10 cellular contexts compared by ENCODE assay signal in the genomic region with DNA sequence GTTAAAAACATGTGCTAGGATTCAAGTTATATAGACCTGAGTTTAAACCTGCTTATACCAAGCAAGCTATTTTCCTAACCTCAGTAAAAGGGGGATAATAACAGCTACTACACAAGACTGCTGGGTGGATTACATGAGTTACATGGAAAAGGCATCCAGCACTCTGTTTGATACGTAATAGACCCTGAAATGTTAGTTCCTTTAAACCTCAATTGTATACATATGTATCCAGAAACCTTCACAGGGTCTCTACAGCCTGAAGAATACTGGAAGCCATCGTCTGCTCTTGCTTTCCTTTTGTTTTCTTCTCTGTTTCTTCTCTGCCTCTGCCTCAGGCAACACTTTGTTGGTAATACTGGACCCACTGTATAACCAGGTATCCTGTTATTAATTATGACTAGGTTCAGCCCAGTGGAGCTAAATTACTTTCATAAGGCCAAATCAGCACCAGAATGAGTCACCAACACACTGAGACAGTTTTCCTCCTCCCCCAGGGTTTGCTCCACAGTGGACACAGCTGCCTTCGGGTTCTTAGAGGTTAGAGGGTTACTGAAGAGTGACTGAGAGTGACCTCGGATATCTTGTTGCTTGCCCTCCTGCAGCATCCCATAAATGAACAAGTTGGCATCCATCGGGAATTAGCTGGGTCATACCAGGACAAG.
A peak's percentile ranks its signal among the peaks of the same experiment; 100 is the strongest.
DNase-seq lines count a peak whose midpoint lies in the region; ATAC-seq, FAIRE-seq and TF ChIP-seq lines count a peak whose summit lies in the region.
"Had no signal": no experiment of that assay in that cellular context is flagged by ENCODE, and none has a peak within 500 bp of the region (broad histone marks: within the 10 kb centered on the region; RNA-seq: fewer than 3 reads in every experiment).

No MANE protein-coding gene starts in this region.

- TF ChIP-seq CTCF in MCF 10A (IDR thresholded peaks at IDR 0.05; ENCODE audit: unreplicated experiment) (no peak), breast epithelium (IDR thresholded peaks at IDR 0.05) (no peak), foreskin keratinocyte (conservative IDR thresholded peaks at IDR 0.05) (no peak)

- peak; percentile 94 for ATAC-seq in SK-N-SH treated with all-trans-retinoic acid at 6 μM for 48 hours
- ATAC-seq in foreskin keratinocyte = peak; percentile 90
- peak; percentile 22 for ATAC-seq in aorta (ENCODE audit: low FRiP score)
- ATAC-seq in T-cell (replicated peaks in 1 of 4) = no peak

- H3K36me3 ChIP-seq in breast epithelium = no peaks in the 10 kb centered on the region
- no peaks in the 10 kb centered on the region for H3K36me3 ChIP-seq in aorta (ENCODE audit: control insufficient read depth in 1 of 2, insufficient read depth in 2 of 2, low read length in 1 of 2)

- 59 to 62% methylated on average over 5 of the region's 5 CpGs for WGBS in aorta, 2 donors

- peak; percentile 64 for DNase-seq in MCF 10A (ENCODE audit: unreplicated experiment)
- no peak for DNase-seq in breast epithelium (ENCODE audit: low spot score in 2 of 2)
- DNase-seq in foreskin keratinocyte = peak; percentile 26 to 52
- DNase-seq in aorta = no peak
- no peak for DNase-seq in NCI-H2081 (lab: John Stamatoyannopoulos, UW)
- no peak for DNase-seq in GM12891 (ENCODE audit: insufficient read length, low spot score)
- DNase-seq in T-cell = no peak
- DNase-seq: activated CD4-positive, CD25-positive, alpha-beta regulatory T cell; activated gamma-delta T cell treated with Interleukin-2 at 50 U/mL for 16 hours had no signal

- TF ChIP-seq POLR2A in breast epithelium (IDR thresholded peaks at IDR 0.05) = no peak
- no peak for TF ChIP-seq POLR2A in GM12891 (IDR thresholded peaks at IDR 0.05; ENCODE audit: low read depth, low read length)

- POLR2A ChIA-PET in MCF 10A (lab: Yijun Ruan, JAX) = interaction anchor here (0.6 to 1.6 kb wide), 5 partner anchors 10 to 579 kb away, joined by 3 to 4 read pairs (median 3); a partner anchor contains a TSS
- POLR2A ChIA-PET in T-cell (lab: Charles Lee) = no interaction called here

- no peak for FAIRE-seq in GM12891 (lab: Jason Lieb, UNC)

- H3K4me1 Mint-ChIP-seq in MCF 10A (ENCODE audit: insufficient read depth, unreplicated experiment) (peaks cover 15% of the 10 kb centered on the region), T-cell (peaks cover 5 to 8% (median 5%) of the 10 kb centered on the region in 3 donors)

- H3K9me3 Mint-ChIP-seq in MCF 10A (ENCODE audit: unreplicated experiment) = no peaks in the 10 kb centered on the region
- no peaks in the 10 kb centered on the region for H3K9me3 Mint-ChIP-seq in T-cell

- intact Hi-C loops in MCF 10A (cut with micrococcal nuclease) = loop anchor here (5.0 kb wide), 1 partner anchor 433 kb away; no protein-coding TSS in a partner anchor
- intact Hi-C loops in breast epithelium (cut with DNase I; ENCODE audit: low total_unique reads) = no loop called here
- intact Hi-C loops in aorta (cut with DNase I) = no loop called here

- H3K27me3 ChIP-seq in breast epithelium = no peaks in the 10 kb centered on the region
- H3K27me3 ChIP-seq in foreskin keratinocyte = no peaks in the 10 kb centered on the region
- H3K27me3 ChIP-seq in aorta (ENCODE audit: control insufficient read depth in 1 of 2, insufficient read depth in 2 of 2, low read length in 1 of 2) = no peaks in the 10 kb centered on the region

- H3K27me3 Mint-ChIP-seq in MCF 10A (ENCODE audit: insufficient read depth, unreplicated experiment) (no peaks in the 10 kb centered on the region), T-cell (peaks cover 2 to 8% of the 10 kb centered on the region in 2 donors)

- H3K27ac Mint-ChIP-seq in MCF 10A (ENCODE audit: low read depth, unreplicated experiment) (peak overlapping the region; percentile 6), T-cell (no peak overlapping the region)

- H3K27ac ChIP-seq in breast epithelium (no peak overlapping the region), foreskin keratinocyte (no peak overlapping the region), aorta (ENCODE audit: low read depth in 1 of 2, low read length in 2 of 2) (no peak overlapping the region)

- BruUV-seq in MCF 10A (replicated peaks; lab: Mats Ljungman, UMichigan) = no TSS peak

- CTCF ChIA-PET in MCF 10A (lab: Yijun Ruan, JAX) = interaction anchor here (0.6 to 1.3 kb wide), 5 partner anchors 10 to 503 kb away, joined by 3 to 6 read pairs (median 3); no protein-coding TSS in a partner anchor
- CTCF ChIA-PET in T-cell (lab: Charles Lee) = interaction anchor here in 1 of 2 donors (1.1 kb wide), 1 partner anchor 321 kb away, joined by 4 read pairs; no protein-coding TSS in a partner anchor

- H3K9me3 ChIP-seq in breast epithelium = no peaks in the 10 kb centered on the region
- no peaks in the 10 kb centered on the region for H3K9me3 ChIP-seq in aorta (ENCODE audit: control insufficient read depth, low read length)

- no peak overlapping the region for H3K4me3 ChIP-seq in breast epithelium
- no peak overlapping the region for H3K4me3 ChIP-seq in aorta (ENCODE audit: low read length in 2 of 2)

- H3K4me3 Mint-ChIP-seq in MCF 10A (ENCODE audit: unreplicated experiment) (no peak overlapping the region), T-cell (no peak overlapping the region)

- H3K36me3 Mint-ChIP-seq in MCF 10A (ENCODE audit: insufficient read depth, unreplicated experiment) (no peaks in the 10 kb centered on the region), T-cell (no peaks in the 10 kb centered on the region)

- no peaks in the 10 kb centered on the region for H3K4me1 ChIP-seq in breast epithelium
- H3K4me1 ChIP-seq in foreskin keratinocyte = peaks cover 4% of the 10 kb centered on the region
- H3K4me1 ChIP-seq in aorta (ENCODE audit: control insufficient read depth in 1 of 2, insufficient read depth in 2 of 2, low read length in 2 of 2) = no peaks in the 10 kb centered on the region

TF ChIP-seq in SK-N-SH treated with all-trans-retinoic acid at 6 μM for 48 hours, 23 proteins besides CTCF, POLR2A, EP300 and RAD21 (continues in another document):
- no peak for TF ChIP-seq ZNF70 (CRISPR knock-in tag; IDR thresholded peaks at IDR 0.05)
- no peak for TF ChIP-seq RARB (CRISPR knock-in tag; IDR thresholded peaks at IDR 0.05)
- TF ChIP-seq, protein P1, sequence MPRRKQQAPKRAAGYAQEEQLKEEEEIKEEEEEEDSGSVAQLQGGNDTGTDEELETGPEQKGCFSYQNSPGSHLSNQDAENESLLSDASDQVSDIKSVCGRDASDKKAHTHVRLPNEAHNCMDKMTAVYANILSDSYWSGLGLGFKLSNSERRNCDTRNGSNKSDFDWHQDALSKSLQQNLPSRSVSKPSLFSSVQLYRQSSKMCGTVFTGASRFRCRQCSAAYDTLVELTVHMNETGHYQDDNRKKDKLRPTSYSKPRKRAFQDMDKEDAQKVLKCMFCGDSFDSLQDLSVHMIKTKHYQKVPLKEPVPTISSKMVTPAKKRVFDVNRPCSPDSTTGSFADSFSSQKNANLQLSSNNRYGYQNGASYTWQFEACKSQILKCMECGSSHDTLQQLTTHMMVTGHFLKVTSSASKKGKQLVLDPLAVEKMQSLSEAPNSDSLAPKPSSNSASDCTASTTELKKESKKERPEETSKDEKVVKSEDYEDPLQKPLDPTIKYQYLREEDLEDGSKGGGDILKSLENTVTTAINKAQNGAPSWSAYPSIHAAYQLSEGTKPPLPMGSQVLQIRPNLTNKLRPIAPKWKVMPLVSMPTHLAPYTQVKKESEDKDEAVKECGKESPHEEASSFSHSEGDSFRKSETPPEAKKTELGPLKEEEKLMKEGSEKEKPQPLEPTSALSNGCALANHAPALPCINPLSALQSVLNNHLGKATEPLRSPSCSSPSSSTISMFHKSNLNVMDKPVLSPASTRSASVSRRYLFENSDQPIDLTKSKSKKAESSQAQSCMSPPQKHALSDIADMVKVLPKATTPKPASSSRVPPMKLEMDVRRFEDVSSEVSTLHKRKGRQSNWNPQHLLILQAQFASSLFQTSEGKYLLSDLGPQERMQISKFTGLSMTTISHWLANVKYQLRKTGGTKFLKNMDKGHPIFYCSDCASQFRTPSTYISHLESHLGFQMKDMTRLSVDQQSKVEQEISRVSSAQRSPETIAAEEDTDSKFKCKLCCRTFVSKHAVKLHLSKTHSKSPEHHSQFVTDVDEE (CRISPR knock-in tag; IDR thresholded peaks at IDR 0.05) = no peak
- TF ChIP-seq GLIS3 (CRISPR knock-in tag; IDR thresholded peaks at IDR 0.05) = no peak
- TF ChIP-seq TCF4 (CRISPR knock-in tag; IDR thresholded peaks at IDR 0.05; ENCODE audit: borderline replicate concordance) = no peak

TF ChIP-seq in GM12891, 5 proteins besides CTCF, POLR2A, EP300 and RAD21:
- TF ChIP-seq POU2F2 (IDR thresholded peaks at IDR 0.05; ENCODE audit: low read depth, low read length) (no peak), POLR2AphosphoS5 (IDR thresholded peaks at IDR 0.05; ENCODE audit: low read depth, low read length) (no peak), TAF1 (IDR thresholded peaks at IDR 0.05; ENCODE audit: low read depth, low read length) (no peak), PAX5 (IDR thresholded peaks at IDR 0.05; ENCODE audit: insufficient read depth, low read length, severe bottlenecking) (no peak), SPI1 (IDR thresholded peaks at IDR 0.05; ENCODE audit: low read depth, low read length) (no peak)

Comparison
In these comparisons a context has a peak if more than half of its experiments do, and no peak if none do; other contexts are left out.
1. DNase-seq: peak in MCF 10A (single experiment) and foreskin keratinocyte (2 of 2); none in breast epithelium (0 of 2), aorta (0 of 2), NCI-H2081 (0 of 2), GM12891 (single experiment) and T-cell (0 of 34).
2. ATAC-seq: peak in SK-N-SH treated with all-trans-retinoic acid at 6 μM for 48 hours (single experiment), foreskin keratinocyte (single experiment) and aorta (single experiment); none in T-cell (0 of 4).